In genomic region chr15:34969340-34970097, GRCh38 we compare ENCODE assay signal across 7 cellular contexts. TPM values are rescaled to one million over a fixed set of nuclear protein-coding genes. Genes with fewer than 3 reads are reported as not detected.
A peak's percentile ranks its signal among the peaks of the same experiment; 100 is the strongest.
DNase-seq lines count a peak whose midpoint lies in the region; ATAC-seq, FAIRE-seq and TF ChIP-seq lines count a peak whose summit lies in the region.

AQR (minus strand) TSS chr15:34969742; CDS start chr15:34969613, 129 bp downstream.

- H3K4me3 ChIP-seq in astrocyte of the cerebellum (ENCODE audit: low read depth, low read length) (peak within 1 kb of the TSS; percentile 99), hepatocyte (peak within 1 kb of the TSS; percentile 91)

- peak within 1 kb of the TSS; percentile 85 for H3K27ac ChIP-seq in hepatocyte

- H2AFZ ChIP-seq in hepatocyte, result peak within 1 kb of the TSS; percentile 99

- H3K36me3 ChIP-seq in hepatocyte (replicated peaks; ENCODE audit: insufficient read depth, low read depth), result no peaks in the 10 kb centered on the region

- peak within 1 kb of the TSS; percentile 97 for H3K4me2 ChIP-seq in hepatocyte

- H4K20me1 ChIP-seq in hepatocyte (ENCODE audit: insufficient read depth, poor library complexity, severe bottlenecking), result no peaks in the 10 kb centered on the region

- peaks cover 6% of the 10 kb centered on the region for H3K4me1 ChIP-seq in hepatocyte (ENCODE audit: insufficient read depth)

- in situ Hi-C loops in astrocyte of the cerebellum (cut with HindIII; ENCODE audit: low sequenced_read_pairs), result no loop called here

- no peaks in the 10 kb centered on the region for H3K9me3 ChIP-seq in hepatocyte (ENCODE audit: low read depth)

- peak; percentile 83 for TF ChIP-seq CTCF in astrocyte of the cerebellum (IDR thresholded peaks at IDR 0.05; ENCODE audit: low read depth, low read length, missing control alignments)
- peak; percentile 64 for TF ChIP-seq CTCF in hepatocyte (IDR thresholded peaks at IDR 0.05; ENCODE audit: poor library complexity)

- peak; percentile 96 for ATAC-seq in HG02981 (IDR thresholded peaks at IDR 0.05; ENCODE audit: unreplicated experiment)

- peak; percentile 85 for DNase-seq in GM18507 (ENCODE audit: extremely low spot score, insufficient read length, low read depth)
- peak; percentile 85 for DNase-seq in NCI-H2029 (lab: John Stamatoyannopoulos, UW)
- DNase-seq in T-helper 22 cell (ENCODE audit: low read depth), result peak; percentile 89
- DNase-seq in astrocyte of the cerebellum (ENCODE audit: low read depth), result peak; percentile 96
- peak; percentile 98 for DNase-seq in hepatocyte (ENCODE audit: low spot score)
- peak; percentile 95 for DNase-seq in retina

- peak; percentile 97 for FAIRE-seq in GM18507 (lab: Jason Lieb, UNC)

- WGBS in hepatocyte (ENCODE audit: low lambda C conversion rate, missing lambda C conversion rate), result under 1% methylated on average over 44 of the region's 44 CpGs

- peaks cover 48% of the 10 kb centered on the region for H3K79me2 ChIP-seq in hepatocyte

- no peaks in the 10 kb centered on the region for H3K9me2 ChIP-seq in hepatocyte (replicated peaks; ENCODE audit: insufficient read depth)

- no peaks in the 10 kb centered on the region for H3K27me3 ChIP-seq in hepatocyte

RNA-seq across cellular contexts. Expression of gene AQR, which starts in this region (rescaled TPM):
- total RNA-seq in hepatocyte, result 31.0 and 39.8 TPM in 2 replicates
- 11.5 and 15.3 TPM in 2 replicates for polyA plus RNA-seq in hepatocyte

Comparison
In these comparisons a context has a peak if more than half of its experiments do, and no peak if none do; other contexts are left out.
1. Peak in every context shown above with its lines: DNase-seq, ATAC-seq, H3K4me3 ChIP-seq and H3K27ac ChIP-seq.